In the genomic region with DNA sequence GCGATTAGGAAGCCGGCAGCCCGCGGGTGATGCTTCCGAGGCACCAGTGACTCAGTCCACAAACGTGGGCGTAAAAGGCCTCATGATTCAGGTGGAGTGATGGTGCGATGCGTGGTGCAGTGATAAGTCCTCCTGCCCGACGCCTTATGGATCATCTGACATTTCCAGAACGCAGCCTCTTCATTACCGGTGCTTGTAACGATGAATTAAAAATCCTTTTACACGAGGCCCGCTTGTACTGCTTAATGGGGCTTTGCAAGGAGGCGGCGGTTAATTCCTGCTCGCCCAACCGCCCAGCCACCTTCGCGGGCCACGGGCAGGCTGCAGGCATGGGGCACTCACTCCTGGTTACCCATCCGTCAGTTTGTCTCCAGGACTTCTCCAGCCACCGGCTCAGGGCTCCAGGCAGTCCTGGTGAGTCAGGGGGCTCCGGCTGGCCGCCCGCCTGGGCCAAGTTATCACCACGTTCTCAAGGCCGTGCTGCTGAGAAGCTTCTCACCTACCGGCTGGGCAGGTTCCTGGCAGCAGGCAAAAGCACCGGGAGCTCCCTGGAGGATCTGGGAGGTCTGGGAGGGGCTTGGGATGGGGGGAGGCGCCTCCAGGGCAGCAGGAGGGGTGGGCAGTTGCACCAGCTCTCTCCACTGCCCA, we compare ENCODE assay signal across 16 cellular contexts.
A peak's percentile ranks its signal among the peaks of the same experiment; 100 is the strongest.
DNase-seq lines count a peak whose midpoint lies in the region; ATAC-seq and TF ChIP-seq lines count a peak whose summit lies in the region.
"Had no signal": no experiment of that assay in that cellular context is flagged by ENCODE, and none has a peak within 500 bp of the region (broad histone marks: within the 10 kb centered on the region; RNA-seq: fewer than 3 reads in every experiment).

No MANE protein-coding gene starts in this region.

- peak overlapping the region in 5 of 6 donors; percentile 39 to 100 (median 80) for H3K27ac Mint-ChIP-seq in naive B cell
- H3K27ac Mint-ChIP-seq: T-helper 17 cell had no signal

- no peaks in the 10 kb centered on the region for H3K9me3 ChIP-seq in BLaER1
- H3K9me3 ChIP-seq in ectodermal cell (ENCODE audit: control insufficient read depth, low read length) = no peaks in the 10 kb centered on the region
- H3K9me3 ChIP-seq in colonic mucosa = no peaks in the 10 kb centered on the region

- no peak for TF ChIP-seq CTCF in colonic mucosa (IDR thresholded peaks at IDR 0.05)

- H3K9ac ChIP-seq in BLaER1 (no peak overlapping the region), colonic mucosa (ENCODE audit: low read depth in 2 of 2, low read length in 2 of 2) (no peak overlapping the region)

- peaks cover 12 to 21% of the 10 kb centered on the region in 2 donors for H3K36me3 Mint-ChIP-seq in naive B cell

- peaks cover 87% of the 10 kb centered on the region for H4K20me1 ChIP-seq in BLaER1

- H3K9me3 Mint-ChIP-seq in naive B cell = peaks cover 0 to 4% (median 0%) of the 10 kb centered on the region in 7 donors
- H3K9me3 Mint-ChIP-seq: neural crest cell had no signal

- intact Hi-C loops in colonic mucosa (cut with DNase I) = no loop called here

- WGBS in ectodermal cell, 2 experiments = 95% methylated on average over 33 of the region's 33 CpGs

- peaks cover 80% of the 10 kb centered on the region for H3K36me3 ChIP-seq in BLaER1
- H3K36me3 ChIP-seq in ectodermal cell (ENCODE audit: control insufficient read depth, insufficient read depth, low read length) = peaks cover 24% of the 10 kb centered on the region
- peaks cover 12% of the 10 kb centered on the region for H3K36me3 ChIP-seq in colonic mucosa

- H3K4me3 ChIP-seq in BLaER1 = no peak overlapping the region
- no peak overlapping the region for H3K4me3 ChIP-seq in ectodermal cell (ENCODE audit: insufficient read depth, low read depth, low read length)
- H3K4me3 ChIP-seq in colonic mucosa = no peak overlapping the region

- H3K27me3 ChIP-seq in BLaER1 (0 out of 2 replicates have a peak, but pooled peaks cover 4% of the 10 kb centered on the region), ectodermal cell (ENCODE audit: control insufficient read depth, insufficient read depth, low read length, poor library complexity, severe bottlenecking) (no peaks in the 10 kb centered on the region), colonic mucosa (no peaks in the 10 kb centered on the region)

- no peak for ATAC-seq in naive B cell (ENCODE audit: low read depth in 2 of 2)
- no peak for ATAC-seq in HG03565 (IDR thresholded peaks at IDR 0.05; ENCODE audit: unreplicated experiment)
- ATAC-seq: sciatic nerve, T-helper 17 cell had no signal

- H3K4me1 ChIP-seq in BLaER1 (peaks cover 71% of the 10 kb centered on the region), ectodermal cell (ENCODE audit: control insufficient read depth, insufficient read depth, low read length) (no peaks in the 10 kb centered on the region), colonic mucosa (no peaks in the 10 kb centered on the region)

- DNase-seq in RKO (ENCODE audit: low spot score) (peak; percentile 74), naive B cell (no peak), colonic mucosa (no peak), ecto neural progenitor cell (ENCODE audit: low spot score) (no peak)
- DNase-seq in activated naive CD4-positive, alpha-beta T cell treated with Interleukin-2 at 50 U/mL for 16 hours = no peak
- DNase-seq: activated gamma-delta T cell; islet precursor cell; NCI-H1930; SHP77; stimulated activated CD4-positive, alpha-beta T cell treated with anti-CD3 and anti-CD28 coated beads, Interleukin-1b, Interleukin-23, amount 100 ng/mL, for 48 hours; T-helper 17 cell had no signal

- H3K27me3 Mint-ChIP-seq in naive B cell = no peaks in the 10 kb centered on the region
- H3K27me3 Mint-ChIP-seq: T-helper 17 cell had no signal

- H3K27ac ChIP-seq in BLaER1 (no peak overlapping the region), ectodermal cell (ENCODE audit: insufficient read depth, low read depth, low read length, poor library complexity, severe bottlenecking) (peak overlapping the region; percentile 16), colonic mucosa (no peak overlapping the region)

- H3K4me1 Mint-ChIP-seq in naive B cell = peaks cover 29 to 51% (median 38%) of the 10 kb centered on the region in 3 donors
- H3K4me1 Mint-ChIP-seq: neural crest cell had no signal

- peak overlapping the region; percentile 80 for H3K4me2 ChIP-seq in BLaER1

- peak overlapping the region in 2 of 8 donors; percentile 25 to 85 for H3K4me3 Mint-ChIP-seq in naive B cell
- H3K4me3 Mint-ChIP-seq: neural crest cell, T-helper 17 cell had no signal
